Comparison of ENCODE assay signal across 29 cellular contexts in the genomic region with DNA sequence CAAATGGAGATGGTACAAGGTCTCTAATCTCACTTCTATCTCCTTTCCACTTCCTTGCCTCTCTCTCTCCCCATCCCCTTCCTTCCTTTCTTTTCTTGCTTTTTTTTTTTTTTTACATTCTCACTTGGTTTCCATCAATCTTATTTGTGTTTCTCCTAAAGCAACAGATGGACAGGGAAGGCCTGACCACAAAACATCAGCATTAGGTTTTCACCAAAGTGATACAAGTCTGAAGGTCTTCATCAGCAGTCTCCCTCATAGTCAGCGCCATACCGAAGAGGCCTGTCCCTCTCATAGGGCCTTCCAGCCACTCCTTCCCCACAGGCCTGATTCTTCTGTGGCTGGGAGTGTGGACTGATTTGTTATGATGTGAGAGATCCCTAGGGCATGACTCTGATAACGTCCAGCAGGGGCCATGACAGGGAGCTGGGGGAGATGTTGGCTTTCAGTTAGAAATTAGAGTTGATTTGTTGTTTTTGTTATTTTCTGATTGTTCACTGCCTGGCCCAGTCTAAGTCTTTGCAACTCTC.
A peak's percentile ranks its signal among the peaks of the same experiment; 100 is the strongest.
DNase-seq lines count a peak whose midpoint lies in the region; ATAC-seq and TF ChIP-seq lines count a peak whose summit lies in the region.
"Had no signal": no experiment of that assay in that cellular context is flagged by ENCODE, and none has a peak within 500 bp of the region (broad histone marks: within the 10 kb centered on the region; RNA-seq: fewer than 3 reads in every experiment).

No MANE protein-coding gene starts in this region.

- no peak overlapping the region for H2AFZ ChIP-seq in osteoblast (ENCODE audit: low read length)

- H3K4me2 ChIP-seq in osteoblast (ENCODE audit: insufficient read depth, low read length), result peak overlapping the region; percentile 26

- H3K4me3 ChIP-seq in cardiac muscle cell (no peak overlapping the region), fibroblast of mammary gland (ENCODE audit: control insufficient read depth, low read depth, low read length) (no peak overlapping the region), osteoblast (ENCODE audit: insufficient read depth, low read length) (no peak overlapping the region), aorta (ENCODE audit: low read length in 2 of 2) (no peak overlapping the region)
- H3K4me3 ChIP-seq: tibial artery had no signal

- intact Hi-C loops in Right ventricle myocardium inferior (cut with DNase I), result no loop called here
- intact Hi-C loops in aorta (cut with DNase I), result no loop called here
- intact Hi-C loops in CD14-positive monocyte (cut with micrococcal nuclease), result no loop called here

- H3K4me3 Mint-ChIP-seq in CD14-positive monocyte, result no peak overlapping the region
- H3K4me3 Mint-ChIP-seq: activated naive CD4-positive, alpha-beta T cell treated with anti-CD3 and anti-CD28 coated beads for 36 hours; CD8-positive, alpha-beta T cell; IgD-negative memory B cell; naive B cell had no signal

- peaks cover 3 to 12% (median 10%) of the 10 kb centered on the region in 3 donors for H3K27me3 Mint-ChIP-seq in CD14-positive monocyte (ENCODE audit: low read depth in 3 of 3)

- H3K27me3 ChIP-seq in cardiac muscle cell, result no peaks in the 10 kb centered on the region
- H3K27me3 ChIP-seq in osteoblast (ENCODE audit: insufficient read depth, low read length), result no peaks in the 10 kb centered on the region
- no peaks in the 10 kb centered on the region for H3K27me3 ChIP-seq in aorta (ENCODE audit: control insufficient read depth in 1 of 2, insufficient read depth in 2 of 2, low read length in 1 of 2)
- H3K27me3 ChIP-seq: tibial artery had no signal

- H3K36me3 ChIP-seq in cardiac muscle cell (no peaks in the 10 kb centered on the region), osteoblast (ENCODE audit: insufficient read depth, low read length) (no peaks in the 10 kb centered on the region), aorta (ENCODE audit: control insufficient read depth in 1 of 2, insufficient read depth in 2 of 2, low read length in 1 of 2) (no peaks in the 10 kb centered on the region)
- H3K36me3 ChIP-seq: tibial artery had no signal

- WGBS in aorta, 2 donors, result 58 to 59% methylated on average over 3 of the region's 3 CpGs

- H3K27ac Mint-ChIP-seq in CD14-positive monocyte, result no peak overlapping the region
- H3K27ac Mint-ChIP-seq: activated naive CD4-positive, alpha-beta T cell treated with anti-CD3 and anti-CD28 coated beads for 36 hours; CD8-positive, alpha-beta T cell; IgD-negative memory B cell had no signal

- H3K4me1 Mint-ChIP-seq in CD14-positive monocyte, result peaks cover 3% of the 10 kb centered on the region

- H3K9me3 Mint-ChIP-seq in CD14-positive monocyte, result peaks cover 0 to 1% (median 0%) of the 10 kb centered on the region in 7 donors
- H3K9me3 Mint-ChIP-seq: activated naive CD4-positive, alpha-beta T cell treated with anti-CD3 and anti-CD28 coated beads for 36 hours; CD8-positive, alpha-beta T cell; IgD-negative memory B cell; naive B cell had no signal

- TF ChIP-seq CTCF in cardiac muscle cell (IDR thresholded peaks at IDR 0.05; ENCODE audit: low read depth, low read length) (no peak), fibroblast of mammary gland (conservative IDR thresholded peaks at IDR 0.05; ENCODE audit: control insufficient read depth, insufficient read depth, low read depth, low read length) (no peak), osteoblast (IDR thresholded peaks at IDR 0.05; ENCODE audit: extremely low read depth, low read depth, low read length) (no peak), CD14-positive monocyte (IDR thresholded peaks at IDR 0.05) (no peak)

- DNase-seq in cardiac muscle cell (ENCODE audit: low read depth in 1 of 2, low spot score in 1 of 2) (peak in 1 of 2 donors; percentile 11), Right ventricle myocardium inferior (ENCODE audit: missing footprints) (no peak), fibroblast of mammary gland (ENCODE audit: low read depth) (peak; percentile 50), osteoblast (ENCODE audit: insufficient read length, low spot score, missing footprints) (no peak), aorta (no peak), CD14-positive monocyte (ENCODE audit: low spot score) (no peak)
- DNase-seq: activated CD8-positive, alpha-beta memory T cell treated with anti-CD3 and anti-CD28 coated beads for 24 hours; activated naive CD4-positive, alpha-beta T cell treated with anti-CD3 and anti-CD28 coated beads for 36 hours; activated T-cell treated with anti-CD3 and anti-CD28 coated beads, Interleukin-2, amount 50 U/mL, for 1 hour; AML-193; amygdala; caudate nucleus; CD8-positive, alpha-beta T cell; DMS 273 treated with DMSO at 0.1 percent for 48 hours; glutamatergic neuron; naive B cell; NCI-H2081 treated with DMSO at 0.1 percent for 48 hours; NCI-H82; nucleus accumbens; OCI-M1; retina; stimulated activated CD4-positive, alpha-beta T cell treated with anti-CD3 and anti-CD28 coated beads, Interleukin-12 subunit alpha, Interleukin-12 subunit beta, amount 100 ng/mL, for 4 hours; stimulated activated CD4-positive, alpha-beta T cell treated with anti-CD3 and anti-CD28 coated beads, Interleukin-4, amount 100 ng/mL, for 4 hours; stimulated activated naive CD4-positive, alpha-beta T cell treated with Interleukin-2 at 50 U/mL for 16 hours; T-helper 1 cell; tibial artery had no signal

- H3K4me1 ChIP-seq in cardiac muscle cell (ENCODE audit: low read depth), result peaks cover 75% of the 10 kb centered on the region
- peaks cover 33% of the 10 kb centered on the region for H3K4me1 ChIP-seq in osteoblast (ENCODE audit: insufficient read depth, low read length)
- H3K4me1 ChIP-seq in aorta (ENCODE audit: control insufficient read depth in 1 of 2, insufficient read depth in 2 of 2, low read length in 2 of 2), result peaks cover 5 to 19% of the 10 kb centered on the region in 2 donors

- ATAC-seq in Right ventricle myocardium inferior (no peak), aorta (ENCODE audit: low FRiP score) (no peak), HG02852 (IDR thresholded peaks at IDR 0.05; ENCODE audit: unreplicated experiment) (no peak), GM18858 (IDR thresholded peaks at IDR 0.05; ENCODE audit: unreplicated experiment) (no peak)
- ATAC-seq: CD8-positive, alpha-beta T cell had no signal

- no peaks in the 10 kb centered on the region for H3K79me2 ChIP-seq in osteoblast (ENCODE audit: insufficient read depth, low read length)

- H3K9me3 ChIP-seq in cardiac muscle cell (ENCODE audit: low read depth) (no peaks in the 10 kb centered on the region), osteoblast (ENCODE audit: low read depth, low read length) (no peaks in the 10 kb centered on the region), aorta (ENCODE audit: control insufficient read depth, low read length) (no peaks in the 10 kb centered on the region)
- H3K9me3 ChIP-seq: tibial artery had no signal

- H3K27ac ChIP-seq in cardiac muscle cell (peak overlapping the region; percentile 96), osteoblast (ENCODE audit: low read depth, low read length) (peak overlapping the region; percentile 7), aorta (ENCODE audit: low read depth in 1 of 2, low read length in 2 of 2) (peak overlapping the region; percentile 69 to 87)

- no peaks in the 10 kb centered on the region for H3K36me3 Mint-ChIP-seq in CD14-positive monocyte
- H3K36me3 Mint-ChIP-seq: CD8-positive, alpha-beta T cell; naive B cell had no signal

- H4K20me1 ChIP-seq in osteoblast (ENCODE audit: insufficient read depth, low read length), result peaks cover 6% of the 10 kb centered on the region

Comparison
In these comparisons a context has a peak if more than half of its experiments do, and no peak if none do; other contexts are left out.
1. H3K27ac ChIP-seq: peak in every context shown above with its lines; median percentile 96 in cardiac muscle cell; 78 in aorta; 7 in osteoblast.